Comparison of ENCODE assay signal across 12 cellular contexts in the genomic region with DNA sequence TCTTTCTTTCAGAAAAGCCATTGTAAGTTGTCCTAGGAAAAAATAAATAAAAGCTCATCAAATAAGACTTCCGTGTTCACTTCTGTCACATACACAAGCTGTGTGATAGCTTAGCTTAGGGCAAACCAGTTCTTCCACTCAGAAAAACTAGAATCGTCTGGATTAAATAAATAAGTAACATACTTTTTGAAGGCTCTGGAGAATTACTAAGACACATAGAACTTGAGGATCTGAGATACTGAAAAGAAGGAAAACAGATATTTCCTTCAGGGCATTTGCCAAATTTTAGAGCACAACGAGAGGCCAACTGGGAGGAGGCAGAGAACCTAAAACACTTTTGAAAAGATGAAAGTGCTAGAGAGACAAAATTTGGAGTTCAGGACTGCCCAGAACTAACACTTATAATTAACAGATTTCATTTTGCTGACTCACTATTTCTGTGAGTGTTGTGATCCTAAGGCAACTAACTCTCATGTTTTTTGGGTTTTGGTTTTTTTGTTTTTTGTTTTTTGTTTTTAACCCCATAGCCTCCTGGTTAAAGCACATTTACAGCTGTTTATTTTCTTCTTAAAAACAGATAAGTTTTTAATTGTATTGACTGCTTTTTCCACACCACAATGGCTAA. TPM values are rescaled to one million over a fixed set of nuclear protein-coding genes. Genes with fewer than 3 reads are reported as not detected.
DNase-seq lines count a peak whose midpoint lies in the region; ATAC-seq and TF ChIP-seq lines count a peak whose summit lies in the region.
"Had no signal": no experiment of that assay in that cellular context is flagged by ENCODE, and none has a peak within 500 bp of the region (broad histone marks: within the 10 kb centered on the region; RNA-seq: fewer than 3 reads in every experiment).

No MANE protein-coding gene starts in this region.

- H2AFZ ChIP-seq in GM23338, result peak overlapping the region; percentile 23; the same call in 1 of the 2 replicates
- peak overlapping the region; percentile 49; the same call in 1 of the 2 replicates for H2AFZ ChIP-seq in SK-N-SH (ENCODE audit: low read depth)
- peak overlapping the region; percentile 91 for H2AFZ ChIP-seq in osteoblast (ENCODE audit: low read length)

- H3K27ac Mint-ChIP-seq in GM23338, result peak overlapping the region; percentile 93
- H3K27ac Mint-ChIP-seq: activated B cell treated with CpG ODN at 0.5 μM for 24 hours had no signal

- H3K27ac ChIP-seq in GM23338 (ENCODE audit: low read depth) (no peak overlapping the region), SK-N-SH (ENCODE audit: low read depth in 2 of 2, low read length in 1 of 2) (peak overlapping the region in 1 of 2 experiments; percentile 72; a peak in 2 of 4 replicates), epithelial cell of prostate (peak overlapping the region; percentile 48), osteoblast (ENCODE audit: low read depth, low read length) (peak overlapping the region; percentile 92)
- H3K27ac ChIP-seq: cardiac muscle cell, vagina had no signal

- H3K9ac ChIP-seq in SK-N-SH, result no peak overlapping the region

- DNase-seq in GM23338 (ENCODE audit: low spot score) (peak; percentile 3), SK-N-SH (no peak), epithelial cell of prostate (ENCODE audit: low read depth, low spot score) (no peak), osteoblast (ENCODE audit: insufficient read length, low spot score, missing footprints) (peak; percentile 69), HK-2 (ENCODE audit: unreplicated experiment) (no peak)
- DNase-seq: activated B cell treated with CpG ODN at 0.5 μM for 24 hours had no signal

- CTCF ChIA-PET in SK-N-SH (lab: Yijun Ruan, JAX), result no interaction called here

- H3K36me3 Mint-ChIP-seq in GM23338 (ENCODE audit: low read depth), result no peaks in the 10 kb centered on the region

- H3K9me3 Mint-ChIP-seq in GM23338, result no peaks in the 10 kb centered on the region
- H3K9me3 Mint-ChIP-seq: activated B cell treated with CpG ODN at 0.5 μM for 24 hours had no signal

- no peaks in the 10 kb centered on the region for H3K79me2 ChIP-seq in GM23338 (replicated peaks; ENCODE audit: insufficient read depth)
- no peaks in the 10 kb centered on the region for H3K79me2 ChIP-seq in SK-N-SH (ENCODE audit: insufficient read depth)
- H3K79me2 ChIP-seq in osteoblast (ENCODE audit: insufficient read depth, low read length), result no peaks in the 10 kb centered on the region

- TF ChIP-seq EP300 in SK-N-SH (IDR thresholded peaks at IDR 0.05; ENCODE audit: borderline replicate concordance in 1 of 2, low read depth in 1 of 2, low read length in 1 of 2), result no peak

- no peak for TF ChIP-seq RAD21 in SK-N-SH (IDR thresholded peaks at IDR 0.05; ENCODE audit: low read length)

- H3K9me2 ChIP-seq in GM23338 (ENCODE audit: insufficient read depth), result peaks cover 4% of the 10 kb centered on the region; the same call in 1 of the 2 replicates
- no peaks in the 10 kb centered on the region for H3K9me2 ChIP-seq in SK-N-SH

- H3K36me3 ChIP-seq in GM23338 (ENCODE audit: insufficient read depth) (no peaks in the 10 kb centered on the region), SK-N-SH (replicated peaks in 1 of 2; ENCODE audit: control insufficient read depth in 1 of 2, insufficient read depth in 2 of 2, low read length in 1 of 2) (no peaks in the 10 kb centered on the region), osteoblast (ENCODE audit: insufficient read depth, low read length) (no peaks in the 10 kb centered on the region)
- H3K36me3 ChIP-seq: cardiac muscle cell, vagina had no signal

- H3K27me3 Mint-ChIP-seq in GM23338 (ENCODE audit: insufficient read depth, low read depth, poor library complexity), result no peaks in the 10 kb centered on the region
- H3K27me3 Mint-ChIP-seq: activated B cell treated with CpG ODN at 0.5 μM for 24 hours had no signal

- POLR2A ChIA-PET in SK-N-SH (lab: Yijun Ruan, JAX), result no interaction called here

- H3K9me3 ChIP-seq in SK-N-SH, result no peaks in the 10 kb centered on the region
- H3K9me3 ChIP-seq in osteoblast (ENCODE audit: low read depth, low read length), result no peaks in the 10 kb centered on the region
- H3K9me3 ChIP-seq: vagina had no signal

- H3K4me2 ChIP-seq in GM23338, result no peak overlapping the region
- no peak overlapping the region for H3K4me2 ChIP-seq in SK-N-SH
- H3K4me2 ChIP-seq in osteoblast (ENCODE audit: insufficient read depth, low read length), result peak overlapping the region; percentile 47

- H3K27me3 ChIP-seq in GM23338 (ENCODE audit: insufficient read depth) (no peaks in the 10 kb centered on the region), SK-N-SH (ENCODE audit: insufficient read depth) (no peaks in the 10 kb centered on the region), osteoblast (ENCODE audit: insufficient read depth, low read length) (no peaks in the 10 kb centered on the region)
- H3K27me3 ChIP-seq: cardiac muscle cell, vagina had no signal

- no peak overlapping the region for H3K4me3 Mint-ChIP-seq in GM23338
- H3K4me3 Mint-ChIP-seq: activated B cell treated with CpG ODN at 0.5 μM for 24 hours had no signal

- no peak for TF ChIP-seq CTCF in GM23338 (conservative IDR thresholded peaks at IDR 0.05; ENCODE audit: low read depth in 2 of 2)
- no peak for TF ChIP-seq CTCF in SK-N-SH (IDR thresholded peaks at IDR 0.05)
- no peak for TF ChIP-seq CTCF in osteoblast (IDR thresholded peaks at IDR 0.05; ENCODE audit: extremely low read depth, low read depth, low read length)

- H4K20me1 ChIP-seq in GM23338 (replicated peaks; ENCODE audit: insufficient read depth) (no peaks in the 10 kb centered on the region), SK-N-SH (ENCODE audit: insufficient read depth) (no peaks in the 10 kb centered on the region), osteoblast (ENCODE audit: insufficient read depth, low read length) (no peaks in the 10 kb centered on the region)

- H3K4me1 Mint-ChIP-seq in GM23338, result peaks cover 7% of the 10 kb centered on the region; the same call in 2 of the 3 replicates
- H3K4me1 Mint-ChIP-seq: activated B cell treated with CpG ODN at 0.5 μM for 24 hours had no signal

- H3K4me3 ChIP-seq in GM23338 (no peak overlapping the region), SK-N-SH (ENCODE audit: low read depth in 2 of 2, low read length in 1 of 2) (no peak overlapping the region), osteoblast (ENCODE audit: insufficient read depth, low read length) (no peak overlapping the region)
- H3K4me3 ChIP-seq: cardiac muscle cell, vagina had no signal

- ATAC-seq in GM23338, result no peak
- ATAC-seq in HG02840 (IDR thresholded peaks at IDR 0.05; ENCODE audit: low FRiP score, unreplicated experiment), result no peak
- no peak for ATAC-seq in HG02571 (IDR thresholded peaks at IDR 0.05; ENCODE audit: unreplicated experiment)
- no peak for ATAC-seq in HG03045 (IDR thresholded peaks at IDR 0.05; ENCODE audit: unreplicated experiment)

- H3K4me1 ChIP-seq in GM23338 (ENCODE audit: insufficient read depth), result no peaks in the 10 kb centered on the region
- H3K4me1 ChIP-seq in SK-N-SH (ENCODE audit: control insufficient read depth in 1 of 2, insufficient read depth in 2 of 2, low read depth in 1 of 2, low read length in 1 of 2), result peaks cover 0 to 7% of the 10 kb centered on the region in 2 experiments; a peak in 1 of 4 replicates
- peaks cover 31% of the 10 kb centered on the region for H3K4me1 ChIP-seq in osteoblast (ENCODE audit: insufficient read depth, low read length)

- WGBS in SK-N-SH (ENCODE audit: low lambda C conversion rate), result 47% methylated on average over 3 of the region's 3 CpGs

- H3F3A ChIP-seq in GM23338 (replicated peaks; ENCODE audit: low read depth) (no peaks in the 10 kb centered on the region), SK-N-SH (replicated peaks; ENCODE audit: insufficient read depth) (no peaks in the 10 kb centered on the region)

TF ChIP-seq in SK-N-SH, 30 proteins besides CTCF, POLR2A, EP300 and RAD21:
- TF ChIP-seq, protein P1, sequence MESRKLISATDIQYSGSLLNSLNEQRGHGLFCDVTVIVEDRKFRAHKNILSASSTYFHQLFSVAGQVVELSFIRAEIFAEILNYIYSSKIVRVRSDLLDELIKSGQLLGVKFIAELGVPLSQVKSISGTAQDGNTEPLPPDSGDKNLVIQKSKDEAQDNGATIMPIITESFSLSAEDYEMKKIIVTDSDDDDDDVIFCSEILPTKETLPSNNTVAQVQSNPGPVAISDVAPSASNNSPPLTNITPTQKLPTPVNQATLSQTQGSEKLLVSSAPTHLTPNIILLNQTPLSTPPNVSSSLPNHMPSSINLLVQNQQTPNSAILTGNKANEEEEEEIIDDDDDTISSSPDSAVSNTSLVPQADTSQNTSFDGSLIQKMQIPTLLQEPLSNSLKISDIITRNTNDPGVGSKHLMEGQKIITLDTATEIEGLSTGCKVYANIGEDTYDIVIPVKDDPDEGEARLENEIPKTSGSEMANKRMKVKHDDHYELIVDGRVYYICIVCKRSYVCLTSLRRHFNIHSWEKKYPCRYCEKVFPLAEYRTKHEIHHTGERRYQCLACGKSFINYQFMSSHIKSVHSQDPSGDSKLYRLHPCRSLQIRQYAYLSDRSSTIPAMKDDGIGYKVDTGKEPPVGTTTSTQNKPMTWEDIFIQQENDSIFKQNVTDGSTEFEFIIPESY (IDR thresholded peaks at IDR 0.05; ENCODE audit: borderline replicate concordance, low read depth), result no peak
- TF ChIP-seq NRF1 (IDR thresholded peaks at IDR 0.05; ENCODE audit: low read depth, low read length), result no peak
- no peak for TF ChIP-seq RFX5 (IDR thresholded peaks at IDR 0.05; ENCODE audit: low read length)
- TF ChIP-seq, protein P2, sequence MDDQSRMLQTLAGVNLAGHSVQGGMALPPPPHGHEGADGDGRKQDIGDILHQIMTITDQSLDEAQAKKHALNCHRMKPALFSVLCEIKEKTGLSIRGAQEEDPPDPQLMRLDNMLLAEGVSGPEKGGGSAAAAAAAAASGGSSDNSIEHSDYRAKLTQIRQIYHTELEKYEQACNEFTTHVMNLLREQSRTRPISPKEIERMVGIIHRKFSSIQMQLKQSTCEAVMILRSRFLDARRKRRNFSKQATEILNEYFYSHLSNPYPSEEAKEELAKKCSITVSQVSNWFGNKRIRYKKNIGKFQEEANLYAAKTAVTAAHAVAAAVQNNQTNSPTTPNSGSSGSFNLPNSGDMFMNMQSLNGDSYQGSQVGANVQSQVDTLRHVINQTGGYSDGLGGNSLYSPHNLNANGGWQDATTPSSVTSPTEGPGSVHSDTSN (IDR thresholded peaks at IDR 0.05), result no peak
- TF ChIP-seq POLR2AphosphoS5 (IDR thresholded peaks at IDR 0.05; ENCODE audit: low read depth, low read length), result no peak
TF ChIP-seq in SK-N-SH: peak in this region for 0.

RNA-seq across cellular contexts. Expression of a gene that starts 38.7 kb away (rescaled TPM):
- total RNA-seq in GM23338 (2014; rRNA removed; shearing (Covaris generic)), result not detected in 2 replicates
- polyA plus RNA-seq in GM23338 (2016; fragmentation: Nextera tagmentation; extraction: Ambion mirVana), result not detected in 2 replicates
- not detected in 2 replicates for polyA plus RNA-seq in SK-N-SH (2012; rRNA removed)
- polyA plus RNA-seq in SK-N-SH (2012; cell fraction: cytosol; rRNA removed), result not detected in 2 replicates
- not detected in 2 replicates for polyA plus RNA-seq in SK-N-SH (2012; cell fraction: nucleus; rRNA removed)
- under 0.01 TPM in 2 replicates for total RNA-seq in osteoblast
- total RNA-seq: activated B cell treated with CpG ODN at 0.5 μM for 24 hours, cardiac muscle cell, NCI-H460 had no signal

Comparison
In these comparisons a context has a peak if more than half of its experiments do, and no peak if none do; other contexts are left out.
1. DNase-seq: peak in GM23338 (single experiment) and osteoblast (single experiment); none in SK-N-SH (single experiment), epithelial cell of prostate (single experiment) and HK-2 (single experiment).
2. H2AFZ ChIP-seq: peak in every context shown above with its lines; median percentile 91 in osteoblast; 49 in SK-N-SH; 23 in GM23338.